1 cellular context compared by ENCODE assay signal in the genomic region with DNA sequence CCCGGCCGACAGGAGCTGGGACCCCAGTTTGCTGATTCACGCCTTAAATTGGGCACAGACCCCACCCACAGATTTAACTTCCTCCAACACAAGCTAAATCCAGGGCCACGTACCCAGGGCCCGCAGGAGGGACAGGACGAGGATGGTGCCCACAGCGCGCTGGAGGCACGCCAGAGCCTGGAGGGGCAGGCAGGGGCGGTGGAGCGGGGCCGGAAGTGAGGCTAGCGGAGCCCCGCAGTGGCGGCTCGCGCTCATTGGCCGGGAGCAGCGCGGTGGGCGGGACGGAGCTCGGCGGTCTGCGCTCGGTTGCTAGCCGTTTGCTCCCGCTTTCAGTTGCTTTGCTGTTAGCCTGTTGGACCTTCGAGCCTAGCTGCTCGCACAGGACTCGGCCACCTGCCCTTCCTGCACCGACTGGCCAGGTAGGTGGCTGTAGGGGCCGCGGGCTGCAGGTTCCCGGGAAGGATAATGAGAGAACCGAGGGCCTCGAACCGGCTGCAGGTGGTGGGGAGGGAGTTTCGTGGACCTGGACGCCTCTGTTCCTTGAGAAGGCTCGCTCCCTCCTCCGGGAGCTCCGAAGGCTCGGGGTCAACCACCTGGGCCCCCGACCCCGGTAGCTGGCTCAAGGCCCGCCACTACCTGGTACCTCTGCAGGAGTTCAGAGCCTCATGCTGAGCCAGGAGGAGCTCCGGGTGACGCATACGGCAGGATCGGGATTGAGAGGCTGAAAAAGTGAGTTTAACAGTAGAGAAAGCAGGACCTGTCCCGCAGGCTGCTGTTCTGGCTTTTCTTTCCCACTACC.
TF ChIP-seq lines count a peak whose summit lies in the region.

A gene (plus strand): TSS at position 332 of the 799 bp plus-strand sequence. CDS start 8,212 bp downstream, outside the sequence.

TF ChIP-seq in HepG2, 621 proteins besides CTCF, POLR2A, EP300 and RAD21 (continued from another document and continues in another):
- TF ChIP-seq, protein P1, sequence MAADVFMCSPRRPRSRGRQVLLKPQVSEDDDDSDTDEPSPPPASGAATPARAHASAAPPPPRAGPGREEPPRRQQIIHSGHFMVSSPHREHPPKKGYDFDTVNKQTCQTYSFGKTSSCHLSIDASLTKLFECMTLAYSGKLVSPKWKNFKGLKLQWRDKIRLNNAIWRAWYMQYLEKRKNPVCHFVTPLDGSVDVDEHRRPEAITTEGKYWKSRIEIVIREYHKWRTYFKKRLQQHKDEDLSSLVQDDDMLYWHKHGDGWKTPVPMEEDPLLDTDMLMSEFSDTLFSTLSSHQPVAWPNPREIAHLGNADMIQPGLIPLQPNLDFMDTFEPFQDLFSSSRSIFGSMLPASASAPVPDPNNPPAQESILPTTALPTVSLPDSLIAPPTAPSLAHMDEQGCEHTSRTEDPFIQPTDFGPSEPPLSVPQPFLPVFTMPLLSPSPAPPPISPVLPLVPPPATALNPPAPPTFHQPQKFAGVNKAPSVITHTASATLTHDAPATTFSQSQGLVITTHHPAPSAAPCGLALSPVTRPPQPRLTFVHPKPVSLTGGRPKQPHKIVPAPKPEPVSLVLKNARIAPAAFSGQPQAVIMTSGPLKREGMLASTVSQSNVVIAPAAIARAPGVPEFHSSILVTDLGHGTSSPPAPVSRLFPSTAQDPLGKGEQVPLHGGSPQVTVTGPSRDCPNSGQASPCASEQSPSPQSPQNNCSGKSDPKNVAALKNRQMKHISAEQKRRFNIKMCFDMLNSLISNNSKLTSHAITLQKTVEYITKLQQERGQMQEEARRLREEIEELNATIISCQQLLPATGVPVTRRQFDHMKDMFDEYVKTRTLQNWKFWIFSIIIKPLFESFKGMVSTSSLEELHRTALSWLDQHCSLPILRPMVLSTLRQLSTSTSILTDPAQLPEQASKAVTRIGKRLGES (CRISPR knock-in tag; IDR thresholded peaks at IDR 0.05; ENCODE audit: borderline replicate concordance), result 0 out of 2 replicates have a peak, but pooled peaks have one; percentile 43
- no peak for TF ChIP-seq ZFYVE20 (CRISPR knock-in tag; IDR thresholded peaks at IDR 0.05; ENCODE audit: borderline replicate concordance, low read depth)
- TF ChIP-seq, protein P2, sequence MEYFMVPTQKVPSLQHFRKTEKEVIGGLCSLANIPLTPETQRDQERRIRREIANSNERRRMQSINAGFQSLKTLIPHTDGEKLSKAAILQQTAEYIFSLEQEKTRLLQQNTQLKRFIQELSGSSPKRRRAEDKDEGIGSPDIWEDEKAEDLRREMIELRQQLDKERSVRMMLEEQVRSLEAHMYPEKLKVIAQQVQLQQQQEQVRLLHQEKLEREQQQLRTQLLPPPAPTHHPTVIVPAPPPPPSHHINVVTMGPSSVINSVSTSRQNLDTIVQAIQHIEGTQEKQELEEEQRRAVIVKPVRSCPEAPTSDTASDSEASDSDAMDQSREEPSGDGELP (IDR thresholded peaks at IDR 0.05; ENCODE audit: borderline replicate concordance, low read depth), result no peak; the same call in 1 of the 2 replicates
- no peak for TF ChIP-seq ZNF253 (CRISPR knock-in tag; IDR thresholded peaks at IDR 0.05; ENCODE audit: borderline replicate concordance)
- TF ChIP-seq PPARG (CRISPR knock-in tag; conservative IDR thresholded peaks at IDR 0.05), result peak; percentile 13; the same call in 1 of the 2 replicates
- peak; percentile 64; the same call in 1 of the 2 replicates for TF ChIP-seq SALL1 (CRISPR knock-in tag; IDR thresholded peaks at IDR 0.05)
- TF ChIP-seq NFKB2 (CRISPR knock-in tag; IDR thresholded peaks at IDR 0.05; ENCODE audit: borderline replicate concordance), result peak; percentile 90
- no peak for TF ChIP-seq ZFP37 (CRISPR knock-in tag; IDR thresholded peaks at IDR 0.05; ENCODE audit: borderline replicate concordance)
- no peak for TF ChIP-seq KDM4B (CRISPR knock-in tag; IDR thresholded peaks at IDR 0.05)
- TF ChIP-seq PAF1 (CRISPR knock-in tag; IDR thresholded peaks at IDR 0.05), result no peak
- TF ChIP-seq, protein P3, sequence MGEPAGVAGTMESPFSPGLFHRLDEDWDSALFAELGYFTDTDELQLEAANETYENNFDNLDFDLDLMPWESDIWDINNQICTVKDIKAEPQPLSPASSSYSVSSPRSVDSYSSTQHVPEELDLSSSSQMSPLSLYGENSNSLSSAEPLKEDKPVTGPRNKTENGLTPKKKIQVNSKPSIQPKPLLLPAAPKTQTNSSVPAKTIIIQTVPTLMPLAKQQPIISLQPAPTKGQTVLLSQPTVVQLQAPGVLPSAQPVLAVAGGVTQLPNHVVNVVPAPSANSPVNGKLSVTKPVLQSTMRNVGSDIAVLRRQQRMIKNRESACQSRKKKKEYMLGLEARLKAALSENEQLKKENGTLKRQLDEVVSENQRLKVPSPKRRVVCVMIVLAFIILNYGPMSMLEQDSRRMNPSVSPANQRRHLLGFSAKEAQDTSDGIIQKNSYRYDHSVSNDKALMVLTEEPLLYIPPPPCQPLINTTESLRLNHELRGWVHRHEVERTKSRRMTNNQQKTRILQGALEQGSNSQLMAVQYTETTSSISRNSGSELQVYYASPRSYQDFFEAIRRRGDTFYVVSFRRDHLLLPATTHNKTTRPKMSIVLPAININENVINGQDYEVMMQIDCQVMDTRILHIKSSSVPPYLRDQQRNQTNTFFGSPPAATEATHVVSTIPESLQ (CRISPR knock-in tag; conservative IDR thresholded peaks at IDR 0.05), result no peak
- TF ChIP-seq ZSCAN25 (CRISPR knock-in tag; IDR thresholded peaks at IDR 0.05), result peak; percentile 34; the same call in 1 of the 2 replicates
- peak; percentile 48; the same call in 1 of the 2 replicates for TF ChIP-seq ZNF598 (CRISPR knock-in tag; IDR thresholded peaks at IDR 0.05; ENCODE audit: borderline replicate concordance)
- no peak; the same call in 1 of the 2 replicates for TF ChIP-seq HNF4G (IDR thresholded peaks at IDR 0.05; ENCODE audit: borderline replicate concordance, low read depth, low read length)
- peak; percentile 79 for TF ChIP-seq HNF4G (CRISPR knock-in tag; IDR thresholded peaks at IDR 0.05; ENCODE audit: borderline replicate concordance, low read depth)
- TF ChIP-seq, protein P4, sequence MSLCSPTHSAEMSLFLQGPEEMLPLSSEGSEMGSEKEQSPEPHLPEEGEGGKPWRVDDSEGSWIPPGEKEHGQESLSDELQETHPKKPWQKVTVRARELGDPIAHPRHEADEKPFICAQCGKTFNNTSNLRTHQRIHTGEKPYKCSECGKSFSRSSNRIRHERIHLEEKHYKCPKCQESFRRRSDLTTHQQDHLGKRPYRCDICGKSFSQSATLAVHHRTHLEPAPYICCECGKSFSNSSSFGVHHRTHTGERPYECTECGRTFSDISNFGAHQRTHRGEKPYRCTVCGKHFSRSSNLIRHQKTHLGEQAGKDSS (CRISPR knock-in tag; IDR thresholded peaks at IDR 0.05; ENCODE audit: borderline replicate concordance, low read depth), result peak; percentile 75; the same call in 1 of the 2 replicates
- TF ChIP-seq ZNF317 (CRISPR knock-in tag; IDR thresholded peaks at IDR 0.05), result 0 out of 2 replicates have a peak, but pooled peaks have one; percentile 45
- TF ChIP-seq, protein P5, sequence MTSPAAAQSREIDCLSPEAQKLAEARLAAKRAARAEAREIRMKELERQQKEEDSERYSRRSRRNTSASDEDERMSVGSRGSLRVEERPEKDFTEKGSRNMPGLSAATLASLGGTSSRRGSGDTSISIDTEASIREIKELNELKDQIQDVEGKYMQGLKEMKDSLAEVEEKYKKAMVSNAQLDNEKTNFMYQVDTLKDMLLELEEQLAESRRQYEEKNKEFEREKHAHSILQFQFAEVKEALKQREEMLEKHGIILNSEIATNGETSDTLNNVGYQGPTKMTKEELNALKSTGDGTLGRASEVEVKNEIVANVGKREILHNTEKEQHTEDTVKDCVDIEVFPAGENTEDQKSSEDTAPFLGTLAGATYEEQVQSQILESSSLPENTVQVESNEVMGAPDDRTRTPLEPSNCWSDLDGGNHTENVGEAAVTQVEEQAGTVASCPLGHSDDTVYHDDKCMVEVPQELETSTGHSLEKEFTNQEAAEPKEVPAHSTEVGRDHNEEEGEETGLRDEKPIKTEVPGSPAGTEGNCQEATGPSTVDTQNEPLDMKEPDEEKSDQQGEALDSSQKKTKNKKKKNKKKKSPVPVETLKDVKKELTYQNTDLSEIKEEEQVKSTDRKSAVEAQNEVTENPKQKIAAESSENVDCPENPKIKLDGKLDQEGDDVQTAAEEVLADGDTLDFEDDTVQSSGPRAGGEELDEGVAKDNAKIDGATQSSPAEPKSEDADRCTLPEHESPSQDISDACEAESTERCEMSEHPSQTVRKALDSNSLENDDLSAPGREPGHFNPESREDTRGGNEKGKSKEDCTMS (CRISPR knock-in tag; conservative IDR thresholded peaks at IDR 0.05), result no peak
- TF ChIP-seq, protein P6, sequence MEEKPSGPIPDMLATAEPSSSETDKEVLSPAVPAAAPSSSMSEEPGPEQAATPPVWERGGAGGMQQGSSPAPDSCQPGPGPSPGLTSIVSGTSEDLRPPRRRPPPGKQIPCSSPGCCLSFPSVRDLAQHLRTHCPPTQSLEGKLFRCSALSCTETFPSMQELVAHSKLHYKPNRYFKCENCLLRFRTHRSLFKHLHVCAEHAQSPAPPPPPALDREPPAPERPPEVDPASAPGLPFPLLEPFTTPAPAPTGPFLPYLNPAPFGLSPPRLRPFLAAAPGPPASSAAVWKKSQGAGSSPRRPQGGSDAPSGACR (CRISPR knock-in tag; IDR thresholded peaks at IDR 0.05), result no peak; the same call in 1 of the 2 replicates
- no peak for TF ChIP-seq STAT5B (CRISPR knock-in tag; IDR thresholded peaks at IDR 0.05)
- peak; percentile 88 for TF ChIP-seq ETV5 (CRISPR knock-in tag; IDR thresholded peaks at IDR 0.05; ENCODE audit: borderline replicate concordance)
- TF ChIP-seq ZNF619 (CRISPR knock-in tag; IDR thresholded peaks at IDR 0.05), result peak; percentile 63; the same call in 1 of the 2 replicates
- TF ChIP-seq, protein P7, sequence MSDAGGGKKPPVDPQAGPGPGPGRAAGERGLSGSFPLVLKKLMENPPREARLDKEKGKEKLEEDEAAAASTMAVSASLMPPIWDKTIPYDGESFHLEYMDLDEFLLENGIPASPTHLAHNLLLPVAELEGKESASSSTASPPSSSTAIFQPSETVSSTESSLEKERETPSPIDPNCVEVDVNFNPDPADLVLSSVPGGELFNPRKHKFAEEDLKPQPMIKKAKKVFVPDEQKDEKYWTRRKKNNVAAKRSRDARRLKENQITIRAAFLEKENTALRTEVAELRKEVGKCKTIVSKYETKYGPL (CRISPR knock-in tag; IDR thresholded peaks at IDR 0.05), result peak; percentile 63; the same call in 1 of the 2 replicates
- TF ChIP-seq, protein P8, sequence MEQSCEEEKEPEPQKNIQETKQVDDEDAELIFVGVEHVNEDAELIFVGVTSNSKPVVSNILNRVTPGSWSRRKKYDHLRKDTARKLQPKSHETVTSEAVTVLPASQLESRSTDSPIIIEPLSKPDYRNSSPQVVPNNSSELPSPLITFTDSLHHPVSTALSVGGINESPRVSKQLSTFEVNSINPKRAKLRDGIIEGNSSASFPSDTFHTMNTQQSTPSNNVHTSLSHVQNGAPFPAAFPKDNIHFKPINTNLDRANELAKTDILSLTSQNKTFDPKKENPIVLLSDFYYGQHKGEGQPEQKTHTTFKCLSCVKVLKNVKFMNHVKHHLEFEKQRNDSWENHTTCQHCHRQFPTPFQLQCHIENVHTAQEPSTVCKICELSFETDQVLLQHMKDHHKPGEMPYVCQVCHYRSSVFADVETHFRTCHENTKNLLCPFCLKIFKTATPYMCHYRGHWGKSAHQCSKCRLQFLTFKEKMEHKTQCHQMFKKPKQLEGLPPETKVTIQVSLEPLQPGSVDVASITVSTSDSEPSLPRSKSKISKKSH (CRISPR knock-in tag; IDR thresholded peaks at IDR 0.05; ENCODE audit: borderline replicate concordance), result peak; percentile 86; the same call in 1 of the 2 replicates
- TF ChIP-seq, protein P9, sequence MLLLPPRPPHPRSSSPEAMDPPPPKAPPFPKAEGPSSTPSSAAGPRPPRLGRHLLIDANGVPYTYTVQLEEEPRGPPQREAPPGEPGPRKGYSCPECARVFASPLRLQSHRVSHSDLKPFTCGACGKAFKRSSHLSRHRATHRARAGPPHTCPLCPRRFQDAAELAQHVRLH (CRISPR knock-in tag; IDR thresholded peaks at IDR 0.05; ENCODE audit: borderline replicate concordance, low read depth), result 0 out of 2 replicates have a peak, but pooled peaks have one; percentile 76
- TF ChIP-seq PHF20 (CRISPR knock-in tag; IDR thresholded peaks at IDR 0.05), result peak; percentile 81
- TF ChIP-seq CBX5 (CRISPR knock-in tag; IDR thresholded peaks at IDR 0.05; ENCODE audit: borderline replicate concordance), result peak; percentile 66; the same call in 1 of the 2 replicates
- no peak for TF ChIP-seq ZNF7 (CRISPR knock-in tag; IDR thresholded peaks at IDR 0.05)
- TF ChIP-seq ARNT (IDR thresholded peaks at IDR 0.05), result no peak
- no peak for TF ChIP-seq SRSF9 (IDR thresholded peaks at IDR 0.05; ENCODE audit: borderline replicate concordance, insufficient read depth, low read depth, low read length, poor library complexity, severe bottlenecking)
- no peak for TF ChIP-seq HCFC1 (IDR thresholded peaks at IDR 0.05; ENCODE audit: low read depth, low read length)
- TF ChIP-seq, protein P10, sequence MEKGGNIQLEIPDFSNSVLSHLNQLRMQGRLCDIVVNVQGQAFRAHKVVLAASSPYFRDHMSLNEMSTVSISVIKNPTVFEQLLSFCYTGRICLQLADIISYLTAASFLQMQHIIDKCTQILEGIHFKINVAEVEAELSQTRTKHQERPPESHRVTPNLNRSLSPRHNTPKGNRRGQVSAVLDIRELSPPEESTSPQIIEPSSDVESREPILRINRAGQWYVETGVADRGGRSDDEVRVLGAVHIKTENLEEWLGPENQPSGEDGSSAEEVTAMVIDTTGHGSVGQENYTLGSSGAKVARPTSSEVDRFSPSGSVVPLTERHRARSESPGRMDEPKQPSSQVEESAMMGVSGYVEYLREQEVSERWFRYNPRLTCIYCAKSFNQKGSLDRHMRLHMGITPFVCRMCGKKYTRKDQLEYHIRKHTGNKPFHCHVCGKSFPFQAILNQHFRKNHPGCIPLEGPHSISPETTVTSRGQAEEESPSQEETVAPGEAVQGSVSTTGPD (CRISPR knock-in tag; IDR thresholded peaks at IDR 0.05), result no peak
- TF ChIP-seq ZIK1 (CRISPR knock-in tag; IDR thresholded peaks at IDR 0.05; ENCODE audit: borderline replicate concordance, low read depth), result peak; percentile 57
- TF ChIP-seq NCOA1 (CRISPR knock-in tag; IDR thresholded peaks at IDR 0.05), result no peak
- TF ChIP-seq CREM (IDR thresholded peaks at IDR 0.05), result no peak
- no peak for TF ChIP-seq CREM (CRISPR knock-in tag; IDR thresholded peaks at IDR 0.05)
- no peak for TF ChIP-seq HOXD1 (CRISPR knock-in tag; IDR thresholded peaks at IDR 0.05)
- TF ChIP-seq, protein P11, sequence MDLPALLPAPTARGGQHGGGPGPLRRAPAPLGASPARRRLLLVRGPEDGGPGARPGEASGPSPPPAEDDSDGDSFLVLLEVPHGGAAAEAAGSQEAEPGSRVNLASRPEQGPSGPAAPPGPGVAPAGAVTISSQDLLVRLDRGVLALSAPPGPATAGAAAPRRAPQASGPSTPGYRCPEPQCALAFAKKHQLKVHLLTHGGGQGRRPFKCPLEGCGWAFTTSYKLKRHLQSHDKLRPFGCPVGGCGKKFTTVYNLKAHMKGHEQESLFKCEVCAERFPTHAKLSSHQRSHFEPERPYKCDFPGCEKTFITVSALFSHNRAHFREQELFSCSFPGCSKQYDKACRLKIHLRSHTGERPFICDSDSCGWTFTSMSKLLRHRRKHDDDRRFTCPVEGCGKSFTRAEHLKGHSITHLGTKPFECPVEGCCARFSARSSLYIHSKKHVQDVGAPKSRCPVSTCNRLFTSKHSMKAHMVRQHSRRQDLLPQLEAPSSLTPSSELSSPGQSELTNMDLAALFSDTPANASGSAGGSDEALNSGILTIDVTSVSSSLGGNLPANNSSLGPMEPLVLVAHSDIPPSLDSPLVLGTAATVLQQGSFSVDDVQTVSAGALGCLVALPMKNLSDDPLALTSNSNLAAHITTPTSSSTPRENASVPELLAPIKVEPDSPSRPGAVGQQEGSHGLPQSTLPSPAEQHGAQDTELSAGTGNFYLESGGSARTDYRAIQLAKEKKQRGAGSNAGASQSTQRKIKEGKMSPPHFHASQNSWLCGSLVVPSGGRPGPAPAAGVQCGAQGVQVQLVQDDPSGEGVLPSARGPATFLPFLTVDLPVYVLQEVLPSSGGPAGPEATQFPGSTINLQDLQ (CRISPR knock-in tag; IDR thresholded peaks at IDR 0.05), result no peak
